ENCODE assay signal across 11 cellular contexts in genomic region chr4:87354168-87355102, GRCh38.
DNase-seq lines count a peak whose midpoint lies in the region; ATAC-seq and TF ChIP-seq lines count a peak whose summit lies in the region.
"Had no signal": no experiment of that assay in that cellular context is flagged by ENCODE, and none has a peak within 500 bp of the region (broad histone marks: within the 10 kb centered on the region; RNA-seq: fewer than 3 reads in every experiment).

No MANE protein-coding gene starts in this region.

- TF ChIP-seq CTCF in fibroblast of mammary gland (conservative IDR thresholded peaks at IDR 0.05; ENCODE audit: control insufficient read depth, insufficient read depth, low read depth, low read length) = no peak
- TF ChIP-seq CTCF in GM20000 (IDR thresholded peaks at IDR 0.05; ENCODE audit: extremely low read depth, missing control alignments) = no peak

- H3K9ac ChIP-seq in SK-N-MC (ENCODE audit: insufficient read length) = no peak overlapping the region

- peak overlapping the region; percentile 6; the same call in 1 of the 2 replicates for H3K27ac ChIP-seq in SK-N-MC

- H3K9me3 ChIP-seq in SK-N-MC (ENCODE audit: low read depth, low read length) = no peaks in the 10 kb centered on the region

- DNase-seq in SK-N-MC (ENCODE audit: low read depth, low spot score) (no peak), fibroblast of mammary gland (ENCODE audit: low read depth) (peak; percentile 66), stromal cell of bone marrow (ENCODE audit: low read depth) (peak; percentile 35), GM20000 (ENCODE audit: low spot score) (no peak), middle frontal gyrus (ENCODE audit: extremely low spot score, low spot score) (no peak), kidney tubule cell (ENCODE audit: low spot score) (no peak)
- no peak for DNase-seq in NK-92 treated with Interleukin-12 subunit alpha and Interleukin-12 subunit beta, amount 100 ng/mL, for 24 hours (lab: John Stamatoyannopoulos, UW)
- DNase-seq: Kasumi-1 had no signal

- ATAC-seq in GM19395 (IDR thresholded peaks at IDR 0.05; ENCODE audit: unreplicated experiment) = peak; percentile 13
- ATAC-seq: activated T-cell treated with anti-CD3 and anti-CD28 coated beads, Interleukin-2, amount 50 U/mL, for 4 hours; stimulated activated naive CD8-positive, alpha-beta T cell treated with anti-CD3 and anti-CD28 coated beads, Interleukin-15, Interleukin-2, amounts not matched to agents 100 U/mL and 50 U/mL, for 24 hours had no signal

- H3K4me3 ChIP-seq in SK-N-MC (no peak overlapping the region), fibroblast of mammary gland (ENCODE audit: control insufficient read depth, low read depth, low read length) (no peak overlapping the region)

- H3K36me3 ChIP-seq in SK-N-MC (ENCODE audit: insufficient read depth, low read length) = no peaks in the 10 kb centered on the region

Comparison
In these comparisons a context has a peak if more than half of its experiments do, and no peak if none do; other contexts are left out.
1. DNase-seq: peak in fibroblast of mammary gland (single experiment) and stromal cell of bone marrow (single experiment); none in SK-N-MC (single experiment), GM20000 (single experiment), middle frontal gyrus (single experiment), NK-92 treated with Interleukin-12 subunit alpha and Interleukin-12 subunit beta, amount 100 ng/mL, for 24 hours (single experiment) and kidney tubule cell (single experiment).